Comparison of ENCODE assay signal across 8 cellular contexts in the genomic region with DNA sequence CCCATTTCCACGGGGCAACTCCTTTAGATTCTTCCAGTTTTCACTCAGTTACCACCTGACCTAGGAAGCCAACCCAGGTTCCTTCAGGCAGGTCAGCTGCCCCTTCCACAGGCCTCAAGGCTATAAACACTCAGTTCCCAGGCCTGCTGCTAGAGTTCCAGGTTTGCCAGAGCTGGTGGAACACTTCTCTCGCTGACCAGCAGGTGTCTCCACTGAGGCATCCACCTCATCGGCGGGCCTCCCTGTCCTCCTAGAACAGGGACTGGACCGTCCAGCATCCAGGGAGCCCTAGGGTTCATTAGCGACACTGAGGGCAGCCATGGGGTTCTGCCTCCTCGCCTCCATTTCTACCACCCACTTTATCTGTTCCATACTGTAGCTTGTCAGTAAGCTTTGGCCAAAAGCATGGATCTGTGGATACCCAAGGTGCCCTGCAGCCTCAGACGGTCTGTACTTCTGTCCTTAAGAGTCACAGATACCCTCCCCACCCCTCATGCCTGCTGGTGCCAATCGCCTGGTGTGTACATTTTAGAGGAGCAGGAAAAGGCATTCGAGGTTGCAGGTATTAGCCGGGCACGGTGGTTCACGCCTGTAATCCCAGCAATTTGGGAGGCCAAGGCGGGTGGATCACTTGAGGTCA. TPM values are rescaled to one million over a fixed set of nuclear protein-coding genes. Genes with fewer than 3 reads are reported as not detected.
DNase-seq lines count a peak whose midpoint lies in the region; ATAC-seq and TF ChIP-seq lines count a peak whose summit lies in the region.

No MANE protein-coding gene starts in this region.

- no peak overlapping the region for H3K4me3 ChIP-seq in GM06990 (replicated peaks; ENCODE audit: low read depth, low read length)
- no peak overlapping the region for H3K4me3 ChIP-seq in WERI-Rb-1 (ENCODE audit: low read depth, low read length)

- DNase-seq in GM06990 (ENCODE audit: extremely low read depth, insufficient read length) (peak; percentile 25), NCI-H1092 (lab: John Stamatoyannopoulos, UW) (peak; percentile 4), WERI-Rb-1 (peak; percentile 81), MCF 10A (ENCODE audit: unreplicated experiment) (peak; percentile 77), inferior parietal cortex (ENCODE audit: extremely low spot score) (peak; percentile 75), NCI-H524 treated with DMSO at 0.1 percent for 48 hours (lab: John Stamatoyannopoulos, UW) (no peak)
- DNase-seq in stimulated activated CD4-positive, alpha-beta T cell treated with anti-CD3 and anti-CD28 coated beads, Interleukin-15, amount 100 ng/mL, for 1 hour (ENCODE audit: low read depth in 1 of 2, low spot score in 1 of 2) = peak; percentile 16 to 51

- H3K9me3 ChIP-seq in WERI-Rb-1 (ENCODE audit: severe bottlenecking) = no peaks in the 10 kb centered on the region

- H3K4me3 Mint-ChIP-seq in MCF 10A (ENCODE audit: unreplicated experiment) = peak overlapping the region; percentile 15

- no peak for ATAC-seq in GM21619 (IDR thresholded peaks at IDR 0.05; ENCODE audit: unreplicated experiment)

- CTCF ChIA-PET in MCF 10A (lab: Yijun Ruan, JAX) = interaction anchor here (0.6 to 3.5 kb wide), 36 partner anchors 9 to 551 kb away, joined by 3 to 30 read pairs (median 4); a partner anchor contains a TSS

- intact Hi-C loops in MCF 10A (cut with micrococcal nuclease) = loop anchor here (1.0 to 5.0 kb wide), 4 partner anchors 34 to 176 kb away; no protein-coding TSS in a partner anchor

- no peaks in the 10 kb centered on the region for H3K27me3 Mint-ChIP-seq in MCF 10A (ENCODE audit: insufficient read depth, unreplicated experiment)

- peaks cover 19% of the 10 kb centered on the region for H3K4me1 Mint-ChIP-seq in MCF 10A (ENCODE audit: insufficient read depth, unreplicated experiment)

- H3K36me3 ChIP-seq in GM06990 (ENCODE audit: control insufficient read depth, insufficient read depth, low read length) = no peaks in the 10 kb centered on the region
- no peaks in the 10 kb centered on the region for H3K36me3 ChIP-seq in WERI-Rb-1

- H3K27ac Mint-ChIP-seq in MCF 10A (ENCODE audit: low read depth, unreplicated experiment) = no peak overlapping the region

- H3K9me3 Mint-ChIP-seq in MCF 10A (ENCODE audit: unreplicated experiment) = no peaks in the 10 kb centered on the region

- H3K27me3 ChIP-seq in GM06990 (replicated peaks; ENCODE audit: control insufficient read depth, insufficient read depth, low read length) (no peaks in the 10 kb centered on the region), WERI-Rb-1 (ENCODE audit: insufficient read depth, low read depth, severe bottlenecking) (no peaks in the 10 kb centered on the region)

- peaks cover 37% of the 10 kb centered on the region for H3K36me3 Mint-ChIP-seq in MCF 10A (ENCODE audit: insufficient read depth, unreplicated experiment)

- TF ChIP-seq CTCF in GM06990 (IDR thresholded peaks at IDR 0.05; ENCODE audit: insufficient read depth, low read length, poor library complexity, severe bottlenecking) = peak; percentile 92
- TF ChIP-seq CTCF in WERI-Rb-1 (IDR thresholded peaks at IDR 0.05; ENCODE audit: low read depth, low read length) = peak; percentile 96
- peak; percentile 88 for TF ChIP-seq CTCF in MCF 10A (IDR thresholded peaks at IDR 0.05; ENCODE audit: unreplicated experiment)

- BruUV-seq in MCF 10A (replicated peaks; lab: Mats Ljungman, UMichigan) = no TSS peak

- POLR2A ChIA-PET in MCF 10A (lab: Yijun Ruan, JAX) = interaction anchor here (0.6 to 4.3 kb wide), 14 partner anchors 12 to 1004 kb away, joined by 3 to 33 read pairs (median 6); a partner anchor contains a TSS

- H3K27ac ChIP-seq in WERI-Rb-1 = no peak overlapping the region

RNA-seq across cellular contexts. Expression of a gene that starts 29.0 kb away (rescaled TPM):
- total RNA-seq in MCF 10A (2022) = 11.0 and 21.7 TPM in 2 replicates

RNA-seq across cellular contexts. Expression of a gene that starts 38.3 kb away (rescaled TPM):
- total RNA-seq in MCF 10A (2022) = not detected in 2 replicates
